Comparison of ENCODE assay signal across 8 cellular contexts in genomic region chr1:220748091-220748934, GRCh38. TPM values are rescaled to one million over a fixed set of nuclear protein-coding genes. Genes with fewer than 3 reads are reported as not detected.
A peak's percentile ranks its signal among the peaks of the same experiment; 100 is the strongest.
DNase-seq lines count a peak whose midpoint lies in the region; ATAC-seq and TF ChIP-seq lines count a peak whose summit lies in the region.

Gene MTARC2, plus strand, starts transcription at chr1:220748322. Its CDS starts 210 bp downstream, at chr1:220748532.

- no peak within 1 kb of the TSS for H3K4me2 ChIP-seq in OCI-LY7 (ENCODE audit: low read length)

- no peaks in the 10 kb centered on the region for H3K4me1 ChIP-seq in CD4-positive, alpha-beta memory T cell (ENCODE audit: insufficient read depth, low read length)
- H3K4me1 ChIP-seq in rectal smooth muscle tissue (ENCODE audit: control insufficient read depth, insufficient read depth, low read length) (peaks cover 6% of the 10 kb centered on the region), OCI-LY7 (ENCODE audit: insufficient read depth, low read length, poor library complexity, severe bottlenecking) (no peaks in the 10 kb centered on the region)

- H3K27ac ChIP-seq in CD4-positive, alpha-beta memory T cell (ENCODE audit: low read depth, low read length) = no peak within 1 kb of the TSS
- peak within 1 kb of the TSS; percentile 83 for H3K27ac ChIP-seq in rectal smooth muscle tissue (ENCODE audit: low read depth, low read length)
- H3K27ac ChIP-seq in OCI-LY7 (ENCODE audit: low read depth, low read length, poor library complexity, severe bottlenecking) = no peak within 1 kb of the TSS

- TF ChIP-seq CTCF in OCI-LY7 (conservative IDR thresholded peaks at IDR 0.05; ENCODE audit: low read length) = no peak

- no peaks in the 10 kb centered on the region for H3K36me3 ChIP-seq in CD4-positive, alpha-beta memory T cell (ENCODE audit: insufficient read depth, low read length)
- H3K36me3 ChIP-seq in rectal smooth muscle tissue (ENCODE audit: control insufficient read depth, insufficient read depth, low read length) (no peaks in the 10 kb centered on the region), OCI-LY7 (ENCODE audit: insufficient read depth, low read length) (no peaks in the 10 kb centered on the region)

- H3K9me3 Mint-ChIP-seq in CD4-positive, alpha-beta memory T cell = peaks cover 0 to 2% (median 0%) of the 10 kb centered on the region in 8 donors

- no peaks in the 10 kb centered on the region for H4K20me1 ChIP-seq in OCI-LY7 (ENCODE audit: insufficient read depth, low read length)

- intact Hi-C loops in CD4-positive, alpha-beta memory T cell (cut with micrococcal nuclease) = no loop called here
- intact Hi-C loops in OCI-LY7 (cut with micrococcal nuclease; ENCODE audit: unreplicated experiment) = no loop called here

- in situ Hi-C loops in T47D (cut with HindIII; ENCODE audit: low pct_unique_long_range_greater_than_20kb, low sequenced_read_pairs) = no loop called here

- no peaks in the 10 kb centered on the region for H3K79me2 ChIP-seq in OCI-LY7 (ENCODE audit: insufficient read depth, low read depth, low read length)

- H3K9me2 ChIP-seq in OCI-LY7 (ENCODE audit: insufficient read depth, low read length) = no peaks in the 10 kb centered on the region

- peaks cover 43 to 67% of the 10 kb centered on the region in 2 donors for H3K27me3 Mint-ChIP-seq in CD4-positive, alpha-beta memory T cell

- H3K4me3 ChIP-seq in CD4-positive, alpha-beta memory T cell (ENCODE audit: low read length in 2 of 2) = no peak within 1 kb of the TSS
- peak within 1 kb of the TSS; percentile 70 for H3K4me3 ChIP-seq in iPS-11a (ENCODE audit: low read depth, low read length)
- H3K4me3 ChIP-seq in rectal smooth muscle tissue (ENCODE audit: low read length) = peak within 1 kb of the TSS; percentile 88
- no peak within 1 kb of the TSS for H3K4me3 ChIP-seq in OCI-LY7 (ENCODE audit: low read depth, low read length, poor library complexity, severe bottlenecking)

- H3K4me1 Mint-ChIP-seq in CD4-positive, alpha-beta memory T cell = peaks cover 3 to 17% (median 9%) of the 10 kb centered on the region in 4 donors

- H3K27ac Mint-ChIP-seq in CD4-positive, alpha-beta memory T cell = no peak within 1 kb of the TSS

- no peak for DNase-seq in CD4-positive, alpha-beta memory T cell
- DNase-seq in NCI-H748 (lab: John Stamatoyannopoulos, UW; ENCODE audit: unreplicated experiment) (peak; percentile 83), T47D (ENCODE audit: low read depth in 1 of 2, low spot score in 1 of 2) (peak; percentile 86 to 96), OCI-LY7 (ENCODE audit: low spot score) (no peak)

- POLR2A ChIA-PET in CD4-positive, alpha-beta memory T cell (lab: Charles Lee; ENCODE audit: partially characterized antibody) = no interaction called here
- POLR2A ChIA-PET in OCI-LY7 (lab: Charles Lee) = no interaction called here

- CTCF ChIA-PET in CD4-positive, alpha-beta memory T cell (lab: Charles Lee; ENCODE audit: partially characterized antibody) = interaction anchor here (1.2 kb wide), 1 partner anchor 15 kb away, joined by 3 read pairs; no protein-coding TSS in a partner anchor
- CTCF ChIA-PET in OCI-LY7 (lab: Charles Lee; ENCODE audit: unreplicated experiment) = no interaction called here

- H3K9me3 ChIP-seq in CD4-positive, alpha-beta memory T cell (ENCODE audit: control insufficient read depth in 1 of 2, low read length in 2 of 2) = no peaks in the 10 kb centered on the region
- H3K9me3 ChIP-seq in OCI-LY7 (ENCODE audit: low read length) = no peaks in the 10 kb centered on the region

- peaks cover 11% of the 10 kb centered on the region for H3K27me3 ChIP-seq in CD4-positive, alpha-beta memory T cell (ENCODE audit: insufficient read depth, low read length)
- H3K27me3 ChIP-seq in rectal smooth muscle tissue (ENCODE audit: control insufficient read depth, insufficient read depth, low read length) = no peaks in the 10 kb centered on the region

- peak within 1 kb of the TSS; percentile 76 for H3K9ac ChIP-seq in rectal smooth muscle tissue (ENCODE audit: low read length)

- H3K36me3 Mint-ChIP-seq in CD4-positive, alpha-beta memory T cell = no peaks in the 10 kb centered on the region

- BruUV-seq in OCI-LY7 (replicated peaks; lab: Mats Ljungman, UMichigan) = no TSS peak

- H3K4me3 Mint-ChIP-seq in CD4-positive, alpha-beta memory T cell = peak within 1 kb of the TSS; percentile 18 to 78 (median 59)

- H2AFZ ChIP-seq in OCI-LY7 (ENCODE audit: low read length) = no peak within 1 kb of the TSS

- ATAC-seq in GM18907 (IDR thresholded peaks at IDR 0.05; ENCODE audit: unreplicated experiment) (peak; percentile 72), HG03135 (IDR thresholded peaks at IDR 0.05; ENCODE audit: unreplicated experiment) (peak; percentile 82)

RNA-seq across cellular contexts. Expression of gene MTARC2, which starts in this region (rescaled TPM):
- not detected for total RNA-seq in CD4-positive, alpha-beta memory T cell
- polyA plus RNA-seq in CD4-positive, alpha-beta memory T cell = under 1 TPM in 1 of 2 donors, not detected in 1; 0.25 TPM
- total RNA-seq in OCI-LY7 (2014; rRNA removed; shearing (Covaris generic)) = not detected in 2 replicates
- total RNA-seq in OCI-LY7 (2022) = not detected in 2 replicates

Comparison
In these comparisons a context has a peak if more than half of its experiments do, and no peak if none do; other contexts are left out.
1. DNase-seq: peak in NCI-H748 (single experiment) and T47D (2 of 2); none in CD4-positive, alpha-beta memory T cell (0 of 5) and OCI-LY7 (single experiment).
2. H3K4me3 ChIP-seq: peak in iPS-11a (single experiment) and rectal smooth muscle tissue (single experiment); none in CD4-positive, alpha-beta memory T cell (0 of 2) and OCI-LY7 (single experiment).